ENCODE assay signal across 14 cellular contexts in the genomic region with DNA sequence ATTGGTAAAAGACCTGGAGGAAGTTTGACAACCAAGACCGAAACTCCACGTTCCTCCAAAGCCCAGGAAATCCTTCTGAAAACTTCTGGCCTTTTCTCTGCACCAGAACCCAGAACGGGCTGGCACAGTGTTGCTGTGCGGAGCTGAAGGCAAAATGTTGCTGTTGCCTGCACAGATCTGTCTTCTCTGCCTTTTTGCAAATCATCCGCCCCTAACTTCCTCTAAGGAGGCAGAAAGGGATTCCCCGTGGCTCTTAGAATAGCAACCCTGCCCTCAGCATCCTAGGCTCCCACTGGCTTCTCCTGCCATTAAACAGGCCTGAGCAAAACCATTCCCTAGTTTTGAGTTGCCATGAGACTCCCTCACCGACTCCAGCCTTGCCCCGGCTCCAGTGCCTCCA. TPM values are rescaled to one million over a fixed set of nuclear protein-coding genes. Genes with fewer than 3 reads are reported as not detected.
DNase-seq lines count a peak whose midpoint lies in the region; ATAC-seq lines count a peak whose summit lies in the region.
"Had no signal": no experiment of that assay in that cellular context is flagged by ENCODE, and none has a peak within 500 bp of the region (broad histone marks: within the 10 kb centered on the region; RNA-seq: fewer than 3 reads in every experiment).

No MANE protein-coding gene starts in this region.

- CTCF ChIA-PET in CD8-positive, alpha-beta memory T cell (lab: Charles Lee): interaction anchor here (2.9 kb wide), 1 partner anchor 12 kb away, joined by 20 read pairs; no protein-coding TSS in a partner anchor

- H3K4me1 ChIP-seq in CD8-positive, alpha-beta memory T cell (ENCODE audit: insufficient read depth, low read length): peaks cover 11% of the 10 kb centered on the region
- H3K4me1 ChIP-seq: adrenal gland, sigmoid colon had no signal

- H3K36me3 ChIP-seq in CD8-positive, alpha-beta memory T cell (ENCODE audit: insufficient read depth, low read length): peaks cover 39% of the 10 kb centered on the region
- H3K36me3 ChIP-seq: adrenal gland, sigmoid colon had no signal

- H3K9me3 Mint-ChIP-seq in CD8-positive, alpha-beta memory T cell: no peaks in the 10 kb centered on the region
- H3K9me3 Mint-ChIP-seq in naive B cell: no peaks in the 10 kb centered on the region

- no peak for DNase-seq in CD8-positive, alpha-beta memory T cell
- no peak for DNase-seq in T-helper 17 cell
- no peak for DNase-seq in naive B cell
- DNase-seq in NCI-H446 treated with DMSO at 0.1 percent for 48 hours (lab: John Stamatoyannopoulos, UW): no peak
- no peak for DNase-seq in HK-2 (ENCODE audit: unreplicated experiment)
- DNase-seq in activated gamma-delta T cell treated with Interleukin-2 at 50 U/mL for 16 hours: no peak
- DNase-seq: activated CD4-positive, alpha-beta T cell treated with anti-CD3 and anti-CD28 coated beads, Interleukin-2, amount 50 U/mL, for 48 hours; adrenal gland; left cardiac atrium; NCI-H1417; NCI-H526 treated with DMSO at 0.1 percent for 48 hours; RPMI8226; sigmoid colon had no signal

- peaks cover 6 to 55% (median 12%) of the 10 kb centered on the region in 3 donors for H3K36me3 Mint-ChIP-seq in CD8-positive, alpha-beta memory T cell
- H3K36me3 Mint-ChIP-seq in T-helper 17 cell (ENCODE audit: low read depth): peaks cover 2% of the 10 kb centered on the region
- H3K36me3 Mint-ChIP-seq in naive B cell: peaks cover 30 to 32% of the 10 kb centered on the region in 2 donors

- POLR2A ChIA-PET in CD8-positive, alpha-beta memory T cell (lab: Charles Lee): no interaction called here

- ATAC-seq in GM18868 (IDR thresholded peaks at IDR 0.05; ENCODE audit: unreplicated experiment) (peak; percentile 23), T-helper 17 cell (peak; percentile 51), naive B cell (ENCODE audit: low read depth in 2 of 2) (peak; percentile 37 to 41)

- H3K27ac ChIP-seq in CD8-positive, alpha-beta memory T cell (ENCODE audit: low read depth, low read length): no peak overlapping the region
- H3K27ac ChIP-seq: adrenal gland, sigmoid colon had no signal

- no peaks in the 10 kb centered on the region for H3K9me3 ChIP-seq in CD8-positive, alpha-beta memory T cell (ENCODE audit: low read length)
- H3K9me3 ChIP-seq in T-helper 17 cell (ENCODE audit: control insufficient read depth, low read length, poor library complexity, severe bottlenecking): no peaks in the 10 kb centered on the region
- H3K9me3 ChIP-seq: adrenal gland, sigmoid colon had no signal

- no peaks in the 10 kb centered on the region for H3K27me3 Mint-ChIP-seq in CD8-positive, alpha-beta memory T cell
- H3K27me3 Mint-ChIP-seq in T-helper 17 cell: no peaks in the 10 kb centered on the region
- H3K27me3 Mint-ChIP-seq in naive B cell: no peaks in the 10 kb centered on the region

- H3K27me3 ChIP-seq in CD8-positive, alpha-beta memory T cell (ENCODE audit: insufficient read depth, low read length, poor library complexity, severe bottlenecking): no peaks in the 10 kb centered on the region
- H3K27me3 ChIP-seq: adrenal gland had no signal

- peak overlapping the region; percentile 59 to 93 (median 74) for H3K27ac Mint-ChIP-seq in CD8-positive, alpha-beta memory T cell
- H3K27ac Mint-ChIP-seq in T-helper 17 cell (peak overlapping the region; percentile 88), naive B cell (peak overlapping the region; percentile 92 to 98 (median 95))

- H3K4me3 ChIP-seq in CD8-positive, alpha-beta memory T cell (ENCODE audit: low read length): no peak overlapping the region
- H3K4me3 ChIP-seq: adrenal gland, sigmoid colon had no signal

- peak overlapping the region in 1 of 7 donors; percentile 28 for H3K4me3 Mint-ChIP-seq in CD8-positive, alpha-beta memory T cell
- H3K4me3 Mint-ChIP-seq in T-helper 17 cell (no peak overlapping the region), naive B cell (peak overlapping the region; percentile 60 to 90 (median 74))

- H3K4me1 Mint-ChIP-seq in CD8-positive, alpha-beta memory T cell: peaks cover 67 to 97% (median 95%) of the 10 kb centered on the region in 3 donors
- H3K4me1 Mint-ChIP-seq in T-helper 17 cell (peaks cover 67% of the 10 kb centered on the region), naive B cell (peaks cover 81 to 97% (median 85%) of the 10 kb centered on the region in 3 donors)

RNA-seq across cellular contexts. Expression of a gene that starts 44.9 kb away (rescaled TPM):
- 10 to 100 TPM; 45.1 TPM for total RNA-seq in CD8-positive, alpha-beta memory T cell
- 6.8 TPM for polyA plus RNA-seq in CD8-positive, alpha-beta memory T cell
- 1 to 10 TPM; 8.6 to 9.8 TPM for total RNA-seq in T-helper 17 cell
- 10 to 100 TPM in 5 of 6 donors, 1 to 10 TPM in 1; 4.8 to 26.2 (median 18.2) TPM for polyA plus RNA-seq in naive B cell (ENCODE audit: low read depth in 6 of 6)

Comparison
In these comparisons a context has a peak if more than half of its experiments do, and no peak if none do; other contexts are left out.
1. RNA of a gene that starts 44.9 kb away (total RNA-seq): 45.1 TPM in CD8-positive, alpha-beta memory T cell; 8.6 to 9.8 TPM in T-helper 17 cell; every median in the first group is over 4 times any median in the second.
2. Peak in every context shown above with its lines, with median percentiles within 50 percentile points of each other: H3K27ac Mint-ChIP-seq and ATAC-seq.